In genomic region chr1:154567386-154568164, GRCh38 we compare ENCODE assay signal across 2 cellular contexts.
A peak's percentile ranks its signal among the peaks of the same experiment; 100 is the strongest.
TF ChIP-seq lines count a peak whose summit lies in the region.

Gene CHRNB2, plus strand, starts transcription at chr1:154567778. Its CDS starts 267 bp downstream, at chr1:154568045.

TF ChIP-seq in A549, 52 proteins besides CTCF, POLR2A, EP300 and RAD21 (continued from another document):
- TF ChIP-seq FOXS1 (CRISPR knock-in tag; IDR thresholded peaks at IDR 0.05) (0 out of 2 replicates have a peak, but pooled peaks have one; percentile 39), KDM5A (IDR thresholded peaks at IDR 0.05) (no peak), HOXB5 (CRISPR knock-in tag; IDR thresholded peaks at IDR 0.05) (peak; percentile 62; the same call in 1 of the 2 replicates), MAX (IDR thresholded peaks at IDR 0.05) (peak; percentile 22; the same call in 1 of the 2 replicates), HOXB13 (CRISPR knock-in tag; IDR thresholded peaks at IDR 0.05; ENCODE audit: low read depth) (peak; percentile 75; the same call in 1 of the 2 replicates), BCL3 (IDR thresholded peaks at IDR 0.05) (no peak)

TF ChIP-seq in GM23338, 12 proteins besides CTCF, POLR2A, EP300 and RAD21 (continued from another document):
- TF ChIP-seq ZNF462 (CRISPR knock-in tag; IDR thresholded peaks at IDR 0.05) (no peak), ZNF114 (CRISPR knock-in tag; IDR thresholded peaks at IDR 0.05) (no peak), EZH2phosphoT487 (IDR thresholded peaks at IDR 0.05; ENCODE audit: unreplicated experiment) (no peak), JUNB (IDR thresholded peaks at IDR 0.05; ENCODE audit: unreplicated experiment) (no peak)
